ENCODE assay signal across 10 cellular contexts in genomic region chr13:21579754-21580316, GRCh38. TPM values are rescaled to one million over a fixed set of nuclear protein-coding genes. Genes with fewer than 3 reads are reported as not detected.
DNase-seq lines count a peak whose midpoint lies in the region; ATAC-seq, FAIRE-seq and TF ChIP-seq lines count a peak whose summit lies in the region.
"Had no signal": no experiment of that assay in that cellular context is flagged by ENCODE, and none has a peak within 500 bp of the region (broad histone marks: within the 10 kb centered on the region; RNA-seq: fewer than 3 reads in every experiment).

No MANE protein-coding gene starts in this region.

- ATAC-seq in GM19025 (IDR thresholded peaks at IDR 0.05; ENCODE audit: low read depth, unreplicated experiment) (peak; percentile 75), HG02798 (IDR thresholded peaks at IDR 0.05; ENCODE audit: poor library complexity, unreplicated experiment) (peak; percentile 74), heart left ventricle (no peak)
- ATAC-seq in naive thymus-derived CD4-positive, alpha-beta T cell = peak; percentile 78

- H3K4me3 Mint-ChIP-seq in naive thymus-derived CD4-positive, alpha-beta T cell = peak overlapping the region in 4 of 10 donors; percentile 7 to 30 (median 12)

- no peaks in the 10 kb centered on the region for H3K27me3 Mint-ChIP-seq in naive thymus-derived CD4-positive, alpha-beta T cell

- H3K9ac ChIP-seq in kidney (ENCODE audit: low read length in 2 of 2) = no peak overlapping the region

- CTCF ChIA-PET in naive thymus-derived CD4-positive, alpha-beta T cell (lab: Charles Lee) = no interaction called here

- peak overlapping the region in 2 of 9 donors; percentile 1 to 64 for H3K27ac Mint-ChIP-seq in naive thymus-derived CD4-positive, alpha-beta T cell

- intact Hi-C loops in naive thymus-derived CD4-positive, alpha-beta T cell (cut with micrococcal nuclease) = loop anchor here in 1 of 2 donors (2.0 kb wide), 1 partner anchor 15 kb away; no protein-coding TSS in a partner anchor
- intact Hi-C loops in heart left ventricle (cut with DNase I) = no loop called here
- intact Hi-C loops in kidney (cut with DNase I) = no loop called here

- no peak overlapping the region for H3K27ac ChIP-seq in naive thymus-derived CD4-positive, alpha-beta T cell (ENCODE audit: low read depth, low read length)
- H3K27ac ChIP-seq in heart left ventricle = no peak overlapping the region
- H3K27ac ChIP-seq in kidney (ENCODE audit: low read depth in 2 of 2, low read length in 2 of 2) = no peak overlapping the region

- H3K4me3 ChIP-seq in naive thymus-derived CD4-positive, alpha-beta T cell (ENCODE audit: low read length) = no peak overlapping the region
- no peak overlapping the region for H3K4me3 ChIP-seq in heart left ventricle
- no peak overlapping the region for H3K4me3 ChIP-seq in kidney (ENCODE audit: low read length in 2 of 2)
- H3K4me3 ChIP-seq: SJCRH30 had no signal

- peaks cover 12 to 19% of the 10 kb centered on the region in 2 donors for H3K4me1 ChIP-seq in naive thymus-derived CD4-positive, alpha-beta T cell (ENCODE audit: control insufficient read depth in 2 of 2, insufficient read depth in 2 of 2, low read length in 2 of 2)
- H3K4me1 ChIP-seq in heart left ventricle (peaks cover 0 to 45% (median 0%) of the 10 kb centered on the region in 12 donors), kidney (ENCODE audit: control insufficient read depth in 1 of 2, insufficient read depth in 1 of 2, low read depth in 1 of 2, low read length in 2 of 2) (no peaks in the 10 kb centered on the region)

- FAIRE-seq in kidney (lab: Jason Lieb, UNC) = no peak

- DNase-seq in NOMO-1 treated with dmso at 0.1 percent for 144 hours (lab: John Stamatoyannopoulos, UW; ENCODE audit: unreplicated experiment) (peak; percentile 75), NCI-H2227 treated with DMSO at 0.1 percent for 48 hours (lab: John Stamatoyannopoulos, UW) (no peak), NCI-H1694 (lab: John Stamatoyannopoulos, UW) (no peak), heart left ventricle (no peak), kidney (no peak)
- DNase-seq in naive thymus-derived CD4-positive, alpha-beta T cell = no peak
- DNase-seq: islet precursor cell, SJCRH30 had no signal

- POLR2A ChIA-PET in naive thymus-derived CD4-positive, alpha-beta T cell (lab: Charles Lee) = no interaction called here

- peaks cover 0 to 3% (median 0%) of the 10 kb centered on the region in 3 experiments for H3K36me3 ChIP-seq in naive thymus-derived CD4-positive, alpha-beta T cell (ENCODE audit: control insufficient read depth in 2 of 3, insufficient read depth in 3 of 3, low read length in 3 of 3)
- H3K36me3 ChIP-seq in heart left ventricle (no peaks in the 10 kb centered on the region), kidney (ENCODE audit: control insufficient read depth in 1 of 2, insufficient read depth in 2 of 2, low read length in 2 of 2) (no peaks in the 10 kb centered on the region)

- H3K27me3 ChIP-seq in naive thymus-derived CD4-positive, alpha-beta T cell (ENCODE audit: control insufficient read depth in 2 of 2, insufficient read depth in 2 of 2, low read length in 2 of 2) = no peaks in the 10 kb centered on the region
- H3K27me3 ChIP-seq in heart left ventricle = no peaks in the 10 kb centered on the region
- H3K27me3 ChIP-seq: SJCRH30 had no signal

- WGBS in heart left ventricle, 4 donors = 96 to 98% (median 97%) methylated on average over 3 of the region's 3 CpGs

- TF ChIP-seq CTCF in heart left ventricle (IDR thresholded peaks at IDR 0.05) (no peak), kidney (IDR thresholded peaks at IDR 0.05; ENCODE audit: borderline replicate concordance, extremely low read depth, insufficient read depth) (no peak)

- peaks cover 4 to 35% (median 25%) of the 10 kb centered on the region in 5 donors for H3K36me3 Mint-ChIP-seq in naive thymus-derived CD4-positive, alpha-beta T cell

- peaks cover 0 to 13% (median 0%) of the 10 kb centered on the region in 3 experiments for H3K9me3 ChIP-seq in naive thymus-derived CD4-positive, alpha-beta T cell (ENCODE audit: control insufficient read depth in 2 of 3, low read length in 3 of 3)
- H3K9me3 ChIP-seq in heart left ventricle (peaks cover 0 to 20% (median 2%) of the 10 kb centered on the region in 12 donors), kidney (ENCODE audit: control insufficient read depth in 1 of 2, low read length in 2 of 2) (peaks cover 0 to 6% of the 10 kb centered on the region in 2 donors)

- H3K4me1 Mint-ChIP-seq in naive thymus-derived CD4-positive, alpha-beta T cell = peaks cover 13 to 59% (median 43%) of the 10 kb centered on the region in 7 donors

- TF ChIP-seq POLR2A in heart left ventricle (IDR thresholded peaks at IDR 0.05) = no peak

- H3K9me3 Mint-ChIP-seq in naive thymus-derived CD4-positive, alpha-beta T cell = peaks cover 0 to 22% (median 6%) of the 10 kb centered on the region in 11 donors

RNA-seq across cellular contexts. Expression of gene MICU2, which starts 24.1 kb away (rescaled TPM):
- total RNA-seq in naive thymus-derived CD4-positive, alpha-beta T cell = 10 to 100 TPM; 32.5 to 45.6 (median 37.5) TPM
- 10 to 100 TPM; 30.6 to 39.8 TPM for polyA plus RNA-seq in naive thymus-derived CD4-positive, alpha-beta T cell
- total RNA-seq in heart left ventricle (100 to 1,000 TPM in 2 of 9 donors, 10 to 100 TPM in 7; 50.4 to 144 (median 59.8) TPM), kidney (49.0 TPM)
- polyA plus RNA-seq in heart left ventricle (10 to 100 TPM; 50.4 to 68.1 TPM), kidney (ENCODE audit: insufficient read depth, low read depth, low replicate concordance) (86.5 TPM)

Comparison
In these comparisons a context has a peak if more than half of its experiments do, and no peak if none do; other contexts are left out.
1. ATAC-seq: peak in GM19025 (single experiment), HG02798 (single experiment) and naive thymus-derived CD4-positive, alpha-beta T cell (single experiment); none in heart left ventricle (0 of 4).